ENCODE assay signal across 8 cellular contexts in genomic region chr19:45507864-45508680, GRCh38. TPM values are rescaled to one million over a fixed set of nuclear protein-coding genes. Genes with fewer than 3 reads are reported as not detected.
DNase-seq lines count a peak whose midpoint lies in the region; ATAC-seq, FAIRE-seq and TF ChIP-seq lines count a peak whose summit lies in the region.

No MANE protein-coding gene starts in this region.

- peaks cover 60% of the 10 kb centered on the region for H3K79me2 ChIP-seq in endothelial cell of umbilical vein (ENCODE audit: control insufficient read depth, insufficient read depth, low read length)

- DNase-seq in activated CD4-positive, alpha-beta T cell treated with anti-CD3 and anti-CD28 coated beads, Interleukin-2, amount 10 ng/mL, durations not matched to agents 24 days and 14 days = peak; percentile 80
- DNase-seq in endothelial cell of umbilical vein (ENCODE audit: low read depth, low spot score) (peak; percentile 24), myocyte (ENCODE audit: low read depth) (peak; percentile 81), vagina (ENCODE audit: extremely low spot score in 2 of 2) (no peak), epidermal melanocyte (ENCODE audit: insufficient read length, low spot score) (no peak)

- under 1% methylated on average over 37 of the region's 44 CpGs for WGBS in HUES64

- TF ChIP-seq CTCF in C4-2B (conservative IDR thresholded peaks at IDR 0.05) = no peak
- no peak for TF ChIP-seq CTCF in endothelial cell of umbilical vein (IDR thresholded peaks at IDR 0.05; ENCODE audit: extremely low read depth in 1 of 2, insufficient read depth in 1 of 2, low read depth in 1 of 2, low read length in 2 of 2)
- no peak for TF ChIP-seq CTCF in vagina (IDR thresholded peaks at IDR 0.05)

- BruUV-seq in endothelial cell of umbilical vein (replicated peaks; lab: Mats Ljungman, UMichigan) = TSS peak; percentile 30

- TF ChIP-seq POLR2A in endothelial cell of umbilical vein (IDR thresholded peaks at IDR 0.05; ENCODE audit: low read depth, low read length) (no peak), vagina (IDR thresholded peaks at IDR 0.05) (no peak)

- H3K9me3 ChIP-seq in HUES64 (ENCODE audit: insufficient read depth, low read depth, low read length) (no peaks in the 10 kb centered on the region), endothelial cell of umbilical vein (replicated peaks; ENCODE audit: control insufficient read depth, insufficient read depth, low read length) (no peaks in the 10 kb centered on the region), vagina (no peaks in the 10 kb centered on the region)

- no peaks in the 10 kb centered on the region for H3K27me3 Mint-ChIP-seq in activated CD4-positive, alpha-beta T cell treated with anti-CD3 and anti-CD28 coated beads, Interleukin-2, amount 10 ng/mL, durations not matched to agents 24 days and 14 days

- H4K20me1 ChIP-seq in endothelial cell of umbilical vein (replicated peaks; ENCODE audit: control insufficient read depth, extremely low read depth, insufficient read depth, low read length) = no peaks in the 10 kb centered on the region

- FAIRE-seq in endothelial cell of umbilical vein (lab: Jason Lieb, UNC) = no peak

- H3K27me3 ChIP-seq in HUES64 (ENCODE audit: insufficient read depth, low read length) (no peaks in the 10 kb centered on the region), endothelial cell of umbilical vein (ENCODE audit: control insufficient read depth in 2 of 2, insufficient read depth in 2 of 2, low read length in 2 of 2) (no peaks in the 10 kb centered on the region), vagina (no peaks in the 10 kb centered on the region)

- H3K4me1 Mint-ChIP-seq in activated CD4-positive, alpha-beta T cell treated with anti-CD3 and anti-CD28 coated beads, Interleukin-2, amount 10 ng/mL, durations not matched to agents 24 days and 14 days = peaks cover 40% of the 10 kb centered on the region

- intact Hi-C loops in activated CD4-positive, alpha-beta T cell treated with anti-CD3 and anti-CD28 coated beads, Interleukin-2, amount 10 ng/mL, durations not matched to agents 24 days and 14 days (cut with micrococcal nuclease) = loop anchor here (1.0 to 2.0 kb wide), 5 partner anchors 15 to 184 kb away; partner anchors contain the start of genes OPA3 and QPCTL
- intact Hi-C loops in endothelial cell of umbilical vein (cut with micrococcal nuclease) = loop anchor here (2.0 kb wide), 3 partner anchors 15 to 23 kb away; no protein-coding TSS in a partner anchor
- intact Hi-C loops in vagina (cut with DNase I) = no loop called here

- dilution Hi-C loops in endothelial cell of umbilical vein (cut with MboI; ENCODE audit: extremely low pct_ligation_motif_present, low sequenced_read_pairs) = no loop called here

- H3K27ac ChIP-seq in C4-2B (peak overlapping the region; percentile 82), HUES64 (ENCODE audit: low read depth, low read length) (peak overlapping the region; percentile 100), endothelial cell of umbilical vein (ENCODE audit: insufficient read depth, low read depth, low read length) (peak overlapping the region; percentile 69), vagina (peak overlapping the region; percentile 93)

- POLR2A ChIA-PET in endothelial cell of umbilical vein (lab: Charles Lee) = interaction anchor here (0.7 to 1.0 kb wide), 2 partner anchors 29 to 90 kb away, joined by 4 to 7 read pairs; no protein-coding TSS in a partner anchor

- peak overlapping the region; percentile 94 for H3K4me2 ChIP-seq in endothelial cell of umbilical vein (ENCODE audit: insufficient read depth, low read length)

- H3K4me1 ChIP-seq in HUES64 (ENCODE audit: insufficient read depth, low read length) (peaks cover 11% of the 10 kb centered on the region), endothelial cell of umbilical vein (ENCODE audit: control insufficient read depth, extremely low read depth, insufficient read depth, low read length) (peaks cover 26% of the 10 kb centered on the region), vagina (peaks cover 58% of the 10 kb centered on the region)

- H2AFZ ChIP-seq in endothelial cell of umbilical vein (ENCODE audit: low read depth, low read length) = no peak overlapping the region

- CTCF ChIA-PET in endothelial cell of umbilical vein (lab: Charles Lee) = interaction anchor here (0.9 to 1.7 kb wide), 7 partner anchors 9 to 134 kb away, joined by 3 to 6 read pairs (median 3); no protein-coding TSS in a partner anchor

- peak overlapping the region; percentile 84 for H3K27ac Mint-ChIP-seq in activated CD4-positive, alpha-beta T cell treated with anti-CD3 and anti-CD28 coated beads, Interleukin-2, amount 10 ng/mL, durations not matched to agents 24 days and 14 days

- no peaks in the 10 kb centered on the region for H3K9me3 Mint-ChIP-seq in activated CD4-positive, alpha-beta T cell treated with anti-CD3 and anti-CD28 coated beads, Interleukin-2, amount 10 ng/mL, durations not matched to agents 24 days and 14 days

- peak overlapping the region; percentile 92 for H3K4me3 Mint-ChIP-seq in activated CD4-positive, alpha-beta T cell treated with anti-CD3 and anti-CD28 coated beads, Interleukin-2, amount 10 ng/mL, durations not matched to agents 24 days and 14 days

- H3K4me3 ChIP-seq in HUES64 (ENCODE audit: low read length) = peak overlapping the region; percentile 71
- peak overlapping the region; percentile 92 to 100 (median 96) for H3K4me3 ChIP-seq in endothelial cell of umbilical vein (replicated peaks in 1 of 3; ENCODE audit: insufficient read depth in 1 of 3, low read depth in 1 of 3, low read length in 3 of 3)
- peak overlapping the region; percentile 97 to 100 for H3K4me3 ChIP-seq in vagina

- H3K9me1 ChIP-seq in endothelial cell of umbilical vein (replicated peaks; ENCODE audit: control insufficient read depth, extremely low read depth, insufficient read depth, low read length) = no peaks in the 10 kb centered on the region

- no peak for ATAC-seq in HG03565 (IDR thresholded peaks at IDR 0.05; ENCODE audit: unreplicated experiment)

- H3K9ac ChIP-seq in HUES64 (ENCODE audit: low read depth, low read length) = peak overlapping the region; percentile 94
- peak overlapping the region; percentile 87 for H3K9ac ChIP-seq in endothelial cell of umbilical vein (replicated peaks; ENCODE audit: extremely low read depth, insufficient read depth, low read length)

- H3K36me3 ChIP-seq in HUES64 (ENCODE audit: insufficient read depth, low read length) (peaks cover 5% of the 10 kb centered on the region; the same call in 1 of the 2 replicates), endothelial cell of umbilical vein (ENCODE audit: control insufficient read depth in 2 of 2, extremely low read depth in 1 of 2, insufficient read depth in 2 of 2, low read length in 2 of 2) (peaks cover 0 to 3% of the 10 kb centered on the region in 2 experiments), vagina (no peaks in the 10 kb centered on the region)

- peaks cover 31% of the 10 kb centered on the region for H3K36me3 Mint-ChIP-seq in activated CD4-positive, alpha-beta T cell treated with anti-CD3 and anti-CD28 coated beads, Interleukin-2, amount 10 ng/mL, durations not matched to agents 24 days and 14 days (ENCODE audit: low read depth)

RNA-seq across cellular contexts. Expression of gene VASP, which starts 0.8 kb away (rescaled TPM):
- polyA plus RNA-seq in HUES64 (2013, experiment 1 of 2) = 92.8 TPM
- polyA plus RNA-seq in HUES64 (2013, experiment 2 of 2) = 93.5 TPM
- total RNA-seq in activated CD4-positive, alpha-beta T cell treated with anti-CD3 and anti-CD28 coated beads, Interleukin-2, amount 10 ng/mL, durations not matched to agents 24 days and 14 days = 215 and 219 TPM in 2 replicates
- total RNA-seq in endothelial cell of umbilical vein = 154 and 186 TPM in 2 replicates
- 94.3 and 126 TPM in 2 replicates for polyA plus RNA-seq in endothelial cell of umbilical vein
- polyA plus RNA-seq in endothelial cell of umbilical vein (2011; cell fraction: cytosol; rRNA removed) = 64.2 and 67.9 TPM in 2 replicates
- 57.6 and 70.4 TPM in 2 replicates for polyA plus RNA-seq in endothelial cell of umbilical vein (2011; cell fraction: nucleus; rRNA removed)
- 74.7 and 84.2 TPM in 2 replicates for polyA plus RNA-seq in endothelial cell of umbilical vein (2012)
- 65.0 and 69.3 TPM in 2 replicates for polyA minus RNA-seq in endothelial cell of umbilical vein
- 43.9 TPM for polyA minus RNA-seq in endothelial cell of umbilical vein (2011; cell fraction: cytosol; rRNA and poly(A)+ RNA removed)
- 22.8 and 42.8 TPM in 2 replicates for polyA minus RNA-seq in endothelial cell of umbilical vein (2011; cell fraction: nucleus; rRNA and poly(A)+ RNA removed)
- 54.9 and 75.2 TPM in 2 replicates for total RNA-seq in myocyte
- polyA plus RNA-seq in myocyte (2012) = 49.3 TPM
- total RNA-seq in vagina = 103 TPM

RNA-seq across cellular contexts. Expression of gene PPM1N, which starts 9.8 kb away (rescaled TPM):
- 5.5 TPM for polyA plus RNA-seq in HUES64 (2013, experiment 1 of 2)
- 4.8 TPM for polyA plus RNA-seq in HUES64 (2013, experiment 2 of 2)
- 1.3 and 1.9 TPM in 2 replicates for total RNA-seq in activated CD4-positive, alpha-beta T cell treated with anti-CD3 and anti-CD28 coated beads, Interleukin-2, amount 10 ng/mL, durations not matched to agents 24 days and 14 days
- 0.40 and 0.81 TPM in 2 replicates for total RNA-seq in endothelial cell of umbilical vein
- 0.48 and 0.59 TPM in 2 replicates for polyA plus RNA-seq in endothelial cell of umbilical vein
- 0.44 and 0.71 TPM in 2 replicates for polyA plus RNA-seq in endothelial cell of umbilical vein (2011; cell fraction: cytosol; rRNA removed)
- polyA plus RNA-seq in endothelial cell of umbilical vein (2011; cell fraction: nucleus; rRNA removed) = 0.43 and 0.50 TPM in 2 replicates
- 2.4 and 2.7 TPM in 2 replicates for polyA plus RNA-seq in endothelial cell of umbilical vein (2012)
- 0.93 TPM in 1 of 2 replicates, not detected in the other for polyA minus RNA-seq in endothelial cell of umbilical vein
- polyA minus RNA-seq in endothelial cell of umbilical vein (2011; cell fraction: cytosol; rRNA and poly(A)+ RNA removed) = not detected
- polyA minus RNA-seq in endothelial cell of umbilical vein (2011; cell fraction: nucleus; rRNA and poly(A)+ RNA removed) = not detected in 2 replicates
- 0.26 and 0.64 TPM in 2 replicates for total RNA-seq in myocyte
- polyA plus RNA-seq in myocyte (2012) = 1.5 TPM
- total RNA-seq in vagina = 3.9 TPM

RNA-seq across cellular contexts. Expression of gene RTN2, which starts 11.2 kb away (rescaled TPM):
- polyA plus RNA-seq in HUES64 (2013, experiment 1 of 2) = 17.2 TPM
- 18.8 TPM for polyA plus RNA-seq in HUES64 (2013, experiment 2 of 2)
- 2.6 and 2.8 TPM in 2 replicates for total RNA-seq in activated CD4-positive, alpha-beta T cell treated with anti-CD3 and anti-CD28 coated beads, Interleukin-2, amount 10 ng/mL, durations not matched to agents 24 days and 14 days
- total RNA-seq in endothelial cell of umbilical vein (12.0 and 12.9 TPM in 2 replicates), myocyte (120 and 139 TPM in 2 replicates), vagina (13.0 TPM)
- polyA plus RNA-seq in endothelial cell of umbilical vein = 21.0 and 22.5 TPM in 2 replicates
- polyA plus RNA-seq in endothelial cell of umbilical vein (2011; cell fraction: cytosol; rRNA removed) = 10.5 and 13.6 TPM in 2 replicates
- polyA plus RNA-seq in endothelial cell of umbilical vein (2011; cell fraction: nucleus; rRNA removed) = 6.2 and 6.8 TPM in 2 replicates
- 13.1 and 21.4 TPM in 2 replicates for polyA plus RNA-seq in endothelial cell of umbilical vein (2012)
- 6.5 and 11.9 TPM in 2 replicates for polyA minus RNA-seq in endothelial cell of umbilical vein
- polyA minus RNA-seq in endothelial cell of umbilical vein (2011; cell fraction: cytosol; rRNA and poly(A)+ RNA removed) = 3.3 TPM
- polyA minus RNA-seq in endothelial cell of umbilical vein (2011; cell fraction: nucleus; rRNA and poly(A)+ RNA removed) = 1.8 and 7.0 TPM in 2 replicates
- polyA plus RNA-seq in myocyte (2012) = 116 TPM

RNA-seq across cellular contexts. Expression of gene FOSB, which starts 40.3 kb away (rescaled TPM):
- 0.25 TPM for polyA plus RNA-seq in HUES64 (2013, experiment 1 of 2)
- 0.44 TPM for polyA plus RNA-seq in HUES64 (2013, experiment 2 of 2)
- 11.3 TPM in 2 replicates for total RNA-seq in activated CD4-positive, alpha-beta T cell treated with anti-CD3 and anti-CD28 coated beads, Interleukin-2, amount 10 ng/mL, durations not matched to agents 24 days and 14 days
- 2.0 and 23.0 TPM in 2 replicates for total RNA-seq in endothelial cell of umbilical vein
- 9.8 and 10.7 TPM in 2 replicates for polyA plus RNA-seq in endothelial cell of umbilical vein
- polyA plus RNA-seq in endothelial cell of umbilical vein (2011; cell fraction: cytosol; rRNA removed) = 4.8 and 16.0 TPM in 2 replicates
- polyA plus RNA-seq in endothelial cell of umbilical vein (2011; cell fraction: nucleus; rRNA removed) = 128 and 173 TPM in 2 replicates
- 6.2 and 6.4 TPM in 2 replicates for polyA plus RNA-seq in endothelial cell of umbilical vein (2012)
- 21.5 and 27.3 TPM in 2 replicates for polyA minus RNA-seq in endothelial cell of umbilical vein
- 7.1 TPM for polyA minus RNA-seq in endothelial cell of umbilical vein (2011; cell fraction: cytosol; rRNA and poly(A)+ RNA removed)
- 89.3 and 169 TPM in 2 replicates for polyA minus RNA-seq in endothelial cell of umbilical vein (2011; cell fraction: nucleus; rRNA and poly(A)+ RNA removed)
- 2.0 and 4.1 TPM in 2 replicates for total RNA-seq in myocyte
- polyA plus RNA-seq in myocyte (2012) = 0.79 TPM
- total RNA-seq in vagina = 20.6 TPM

Comparison
In these comparisons a context has a peak if more than half of its experiments do, and no peak if none do; other contexts are left out.
1. DNase-seq: peak in activated CD4-positive, alpha-beta T cell treated with anti-CD3 and anti-CD28 coated beads, Interleukin-2, amount 10 ng/mL, durations not matched to agents 24 days and 14 days (single experiment), endothelial cell of umbilical vein (single experiment) and myocyte (single experiment); none in vagina (0 of 2) and epidermal melanocyte (single experiment).
2. Peak in every context shown above with its lines, with median percentiles within 50 percentile points of each other: H3K27ac ChIP-seq and H3K4me3 ChIP-seq.